24 cellular contexts compared by ENCODE assay signal in genomic region chr1:98653186-98653585, GRCh38.
"Had no signal": no experiment of that assay in that cellular context is flagged by ENCODE, and none has a peak within 500 bp of the region (broad histone marks: within the 10 kb centered on the region; RNA-seq: fewer than 3 reads in every experiment).

No MANE protein-coding gene starts in this region.

- DNase-seq: activated CD4-positive, alpha-beta memory T cell treated with anti-CD3 and anti-CD28 coated beads, Interleukin-2, amount 10 ng/mL, durations not matched to agents 7 days and 5 days; activated CD4-positive, alpha-beta T cell treated with anti-CD3 and anti-CD28 coated beads for 48 hours; activated CD4-positive, CD25-positive, alpha-beta regulatory T cell; activated effector memory CD4-positive, alpha-beta T cell treated with anti-CD3 and anti-CD28 coated beads, Interleukin-2, amount 50 U/mL, for 16 hours; activated naive CD4-positive, alpha-beta T cell treated with anti-CD3 and anti-CD28 coated beads, Interleukin-2, amount 50 U/mL, for 16 hours; activated naive CD8-positive, alpha-beta T cell treated with anti-CD3 and anti-CD28 coated beads, Interleukin-2, amount 50 U/mL, for 24 hours; activated T-cell treated with anti-CD3 and anti-CD28 coated beads, Interleukin-2, amount 50 U/mL, for 72 hours; aorta; central memory CD4-positive, alpha-beta T cell; effector memory CD8-positive, alpha-beta T cell; esophagus squamous epithelium; foreskin keratinocyte; left ventricle myocardium superior; pancreas; psoas muscle; stimulated activated CD4-positive, alpha-beta T cell treated with anti-CD3 and anti-CD28 coated beads, Interleukin-4, amount 100 ng/mL, for 24 hours; stimulated activated naive CD8-positive, alpha-beta T cell treated with anti-CD3 and anti-CD28 coated beads, Interleukin-15, Interleukin-2, amounts not matched to agents 100 U/mL and 50 U/mL, for 24 hours; SW 1271; T-helper 17 cell; upper lobe of left lung had no signal

- H3K9me3 Mint-ChIP-seq: activated CD4-positive, alpha-beta memory T cell treated with anti-CD3 and anti-CD28 coated beads, Interleukin-2, amount 10 ng/mL, durations not matched to agents 7 days and 5 days; effector memory CD8-positive, alpha-beta T cell; memory B cell; natural killer cell treated with Interleukin-12 subunit alpha and Interleukin-12 subunit beta and Interleukin-15 and Interleukin-18, amount 100 ng/mL, for 72 hours had no signal

- H3K4me3 ChIP-seq: esophagus squamous epithelium, pancreas, psoas muscle, right atrium auricular region, upper lobe of left lung had no signal

- H3K36me3 Mint-ChIP-seq: brain; memory B cell; natural killer cell treated with Interleukin-12 subunit alpha and Interleukin-12 subunit beta and Interleukin-15 and Interleukin-18, amount 100 ng/mL, for 72 hours had no signal

- H3K27me3 Mint-ChIP-seq: activated CD4-positive, alpha-beta memory T cell treated with anti-CD3 and anti-CD28 coated beads, Interleukin-2, amount 10 ng/mL, durations not matched to agents 7 days and 5 days; brain; natural killer cell treated with Interleukin-12 subunit alpha and Interleukin-12 subunit beta and Interleukin-15 and Interleukin-18, amount 100 ng/mL, for 72 hours; T-helper 17 cell had no signal

- H3K27ac Mint-ChIP-seq: activated CD4-positive, alpha-beta memory T cell treated with anti-CD3 and anti-CD28 coated beads, Interleukin-2, amount 10 ng/mL, durations not matched to agents 7 days and 5 days; activated naive CD8-positive, alpha-beta T cell treated with anti-CD3 and anti-CD28 coated beads, Interleukin-2, amount 50 U/mL, for 24 hours; activated T-cell treated with anti-CD3 and anti-CD28 coated beads, Interleukin-2, amount 50 U/mL, for 72 hours; brain; effector memory CD8-positive, alpha-beta T cell; memory B cell; natural killer cell treated with Interleukin-12 subunit alpha and Interleukin-12 subunit beta and Interleukin-15 and Interleukin-18, amount 100 ng/mL, for 72 hours; T-helper 17 cell had no signal

- H3K4me1 Mint-ChIP-seq: activated CD4-positive, alpha-beta memory T cell treated with anti-CD3 and anti-CD28 coated beads, Interleukin-2, amount 10 ng/mL, durations not matched to agents 7 days and 5 days; activated naive CD8-positive, alpha-beta T cell treated with anti-CD3 and anti-CD28 coated beads, Interleukin-2, amount 50 U/mL, for 24 hours; brain; memory B cell; T-helper 17 cell had no signal

- H3K4me3 Mint-ChIP-seq: activated CD4-positive, alpha-beta memory T cell treated with anti-CD3 and anti-CD28 coated beads, Interleukin-2, amount 10 ng/mL, durations not matched to agents 7 days and 5 days; activated naive CD8-positive, alpha-beta T cell treated with anti-CD3 and anti-CD28 coated beads, Interleukin-2, amount 50 U/mL, for 24 hours; activated T-cell treated with anti-CD3 and anti-CD28 coated beads, Interleukin-2, amount 50 U/mL, for 72 hours; brain; effector memory CD8-positive, alpha-beta T cell; memory B cell; natural killer cell treated with Interleukin-12 subunit alpha and Interleukin-12 subunit beta and Interleukin-15 and Interleukin-18, amount 100 ng/mL, for 72 hours; T-helper 17 cell had no signal
